Comparison of ENCODE assay signal across 2 cellular contexts in genomic region chr19:40685016-40685526, GRCh38.
A peak's percentile ranks its signal among the peaks of the same experiment; 100 is the strongest.
TF ChIP-seq lines count a peak whose summit lies in the region.

No MANE protein-coding gene starts in this region.

TF ChIP-seq in IMR-90, 13 proteins besides CTCF, POLR2A, EP300 and RAD21:
- TF ChIP-seq NFE2L2 (IDR thresholded peaks at IDR 0.05; ENCODE audit: low read depth, low read length) (no peak), FOS (IDR thresholded peaks at IDR 0.05; ENCODE audit: low read depth, low read length) (no peak), SMC3 (IDR thresholded peaks at IDR 0.05; ENCODE audit: low read depth, low read length) (no peak), MXI1 (IDR thresholded peaks at IDR 0.05; ENCODE audit: borderline replicate concordance, low read depth, low read length) (no peak)

TF ChIP-seq in GM12878, 131 proteins besides CTCF, POLR2A, EP300 and RAD21:
- no peak for TF ChIP-seq PAX8 (IDR thresholded peaks at IDR 0.05)
- TF ChIP-seq BCL3 (IDR thresholded peaks at IDR 0.05; ENCODE audit: borderline replicate concordance, insufficient read depth, low read depth, low read length, poor library complexity, severe bottlenecking) = peak; percentile 54
- TF ChIP-seq PML (IDR thresholded peaks at IDR 0.05; ENCODE audit: low read length) = no peak
- TF ChIP-seq USF1 (IDR thresholded peaks at IDR 0.05; ENCODE audit: borderline replicate concordance, extremely low read length, insufficient read depth, low read depth, low read length) = no peak
- no peak for TF ChIP-seq NR2C2 (IDR thresholded peaks at IDR 0.05; ENCODE audit: borderline replicate concordance, control insufficient read depth, insufficient read length, low read depth)
